In the genomic region with DNA sequence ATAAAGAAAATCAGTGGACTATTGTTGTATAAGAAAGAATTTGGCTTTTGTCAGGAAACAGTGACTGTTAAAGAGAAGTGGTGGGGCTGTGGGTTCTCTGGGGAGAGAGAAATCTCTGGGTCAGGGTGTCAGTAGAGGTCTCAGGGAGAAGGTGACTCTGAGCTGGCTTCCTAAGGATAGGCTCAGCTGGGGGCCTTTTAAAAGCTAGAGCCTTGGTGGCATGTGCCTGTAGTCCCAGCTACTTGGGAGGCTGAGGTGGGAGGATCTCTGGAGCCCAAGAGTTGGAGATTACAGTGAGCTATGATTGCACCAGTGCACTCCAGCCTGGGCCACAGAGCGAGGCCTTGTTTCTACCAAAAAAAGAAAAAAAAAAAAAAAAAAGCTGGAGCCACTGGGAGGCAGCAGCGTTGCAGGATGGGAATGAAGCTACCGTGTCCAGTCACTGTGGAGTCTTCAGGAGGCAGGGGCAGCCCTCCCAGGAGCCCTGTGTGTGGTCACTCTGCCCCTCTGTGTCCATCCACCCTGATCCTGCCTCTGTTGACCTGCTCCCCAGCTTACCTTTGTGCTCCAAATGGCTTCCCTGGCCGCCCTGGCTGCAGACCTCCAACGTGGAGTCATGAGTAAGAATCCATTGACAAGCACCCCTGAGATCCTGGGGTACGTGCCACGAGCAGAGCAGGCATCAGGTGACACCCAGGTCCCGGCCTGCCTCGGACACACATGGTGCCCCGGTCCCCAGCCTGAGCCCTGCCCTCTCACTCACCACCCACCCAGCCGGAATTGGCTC, we compare ENCODE assay signal across 9 cellular contexts. TPM values are rescaled to one million over a fixed set of nuclear protein-coding genes. Genes with fewer than 3 reads are reported as not detected.
DNase-seq lines count a peak whose midpoint lies in the region; ATAC-seq and TF ChIP-seq lines count a peak whose summit lies in the region.
"Had no signal": no experiment of that assay in that cellular context is flagged by ENCODE, and none has a peak within 500 bp of the region (broad histone marks: within the 10 kb centered on the region; RNA-seq: fewer than 3 reads in every experiment).

No MANE protein-coding gene starts in this region.

- H3K9me3 ChIP-seq in PC-3 (ENCODE audit: low read length) = no peaks in the 10 kb centered on the region
- H3K9me3 ChIP-seq in Peyer's patch = no peaks in the 10 kb centered on the region

- intact Hi-C loops in PC-3 (cut with micrococcal nuclease) = no loop called here

- H3K27me3 Mint-ChIP-seq in natural killer cell treated with Interleukin-12 subunit alpha and Interleukin-12 subunit beta and Interleukin-15 and Interleukin-18, amount 100 ng/mL, for 72 hours = no peaks in the 10 kb centered on the region
- H3K27me3 Mint-ChIP-seq: effector memory CD8-positive, alpha-beta T cell had no signal

- TF ChIP-seq CTCF in PC-3 (conservative IDR thresholded peaks at IDR 0.05; ENCODE audit: low read depth, low read length) (peak; percentile 23; the same call in 1 of the 2 replicates), Peyer's patch (IDR thresholded peaks at IDR 0.05) (no peak)

- POLR2A ChIA-PET in PC-3 (lab: Charles Lee; ENCODE audit: unreplicated experiment) = interaction anchor here (0.6 kb wide), 1 partner anchor 16 kb away, joined by 10 read pairs; no protein-coding TSS in a partner anchor

- no peak overlapping the region for H3K4me3 Mint-ChIP-seq in natural killer cell treated with Interleukin-12 subunit alpha and Interleukin-12 subunit beta and Interleukin-15 and Interleukin-18, amount 100 ng/mL, for 72 hours
- H3K4me3 Mint-ChIP-seq: effector memory CD8-positive, alpha-beta T cell had no signal

- H3K36me3 ChIP-seq in PC-3 (ENCODE audit: low read depth, low read length) (no peaks in the 10 kb centered on the region), Peyer's patch (no peaks in the 10 kb centered on the region)

- no peaks in the 10 kb centered on the region for H3K9me2 ChIP-seq in PC-3 (replicated peaks; ENCODE audit: low read length)

- no TSS peak for BruUV-seq in PC-3 (replicated peaks; lab: Mats Ljungman, UMichigan)

- H3K4me1 Mint-ChIP-seq in natural killer cell treated with Interleukin-12 subunit alpha and Interleukin-12 subunit beta and Interleukin-15 and Interleukin-18, amount 100 ng/mL, for 72 hours (ENCODE audit: low read depth in 2 of 2) = peaks cover 15 to 16% of the 10 kb centered on the region in 2 donors

- no peaks in the 10 kb centered on the region for H3K79me2 ChIP-seq in PC-3 (ENCODE audit: low read length)

- peak; percentile 21 for ATAC-seq in PC-3
- ATAC-seq in HG03460 (IDR thresholded peaks at IDR 0.05; ENCODE audit: unreplicated experiment) = no peak
- ATAC-seq in HG03139 (IDR thresholded peaks at IDR 0.05; ENCODE audit: unreplicated experiment) = no peak
- no peak for ATAC-seq in natural killer cell treated with Interleukin-12 subunit alpha and Interleukin-12 subunit beta and Interleukin-15 and Interleukin-18, amount 100 ng/mL, for 72 hours
- ATAC-seq: effector memory CD8-positive, alpha-beta T cell had no signal

- peak overlapping the region; percentile 71 for H3K27ac ChIP-seq in PC-3 (ENCODE audit: low read length)
- no peak overlapping the region for H3K27ac ChIP-seq in Peyer's patch

- H3K27me3 ChIP-seq in PC-3 (ENCODE audit: low read length) (no peaks in the 10 kb centered on the region), Peyer's patch (no peaks in the 10 kb centered on the region)

- DNase-seq in ELF-1 (ENCODE audit: low read depth, low spot score) = peak; percentile 53
- peak; percentile 11 for DNase-seq in PC-3
- DNase-seq in erythroblast (lab: John Stamatoyannopoulos, UW) = peak; percentile 17 to 19
- DNase-seq in pons (ENCODE audit: low spot score) = peak; percentile 36
- DNase-seq in Peyer's patch = no peak
- no peak for DNase-seq in natural killer cell treated with Interleukin-12 subunit alpha and Interleukin-12 subunit beta and Interleukin-15 and Interleukin-18, amount 100 ng/mL, for 72 hours (ENCODE audit: low spot score)
- DNase-seq: effector memory CD8-positive, alpha-beta T cell had no signal

- TF ChIP-seq POLR2A in erythroblast (IDR thresholded peaks at IDR 0.05; ENCODE audit: low read length) (no peak), Peyer's patch (IDR thresholded peaks at IDR 0.05) (no peak)

- H3K4me1 ChIP-seq in PC-3 (ENCODE audit: insufficient read depth, low read length) (peaks cover 15% of the 10 kb centered on the region), Peyer's patch (peaks cover 3 to 5% (median 5%) of the 10 kb centered on the region in 4 donors)

- H3K4me3 ChIP-seq in PC-3 (ENCODE audit: low read length) (no peak overlapping the region), Peyer's patch (no peak overlapping the region)

- no peaks in the 10 kb centered on the region for H4K20me1 ChIP-seq in PC-3 (ENCODE audit: low read length)

- no peaks in the 10 kb centered on the region for H3K9me3 Mint-ChIP-seq in natural killer cell treated with Interleukin-12 subunit alpha and Interleukin-12 subunit beta and Interleukin-15 and Interleukin-18, amount 100 ng/mL, for 72 hours
- H3K9me3 Mint-ChIP-seq: effector memory CD8-positive, alpha-beta T cell had no signal

- H3K9ac ChIP-seq in PC-3 (ENCODE audit: low read length) = 0 out of 2 replicates have a peak overlapping the region, but pooled peaks have one; percentile 28

- H2AFZ ChIP-seq in PC-3 (ENCODE audit: low read length) = peak overlapping the region; percentile 28; the same call in 1 of the 2 replicates

- no peaks in the 10 kb centered on the region for H3K36me3 Mint-ChIP-seq in natural killer cell treated with Interleukin-12 subunit alpha and Interleukin-12 subunit beta and Interleukin-15 and Interleukin-18, amount 100 ng/mL, for 72 hours

- H3K27ac Mint-ChIP-seq in natural killer cell treated with Interleukin-12 subunit alpha and Interleukin-12 subunit beta and Interleukin-15 and Interleukin-18, amount 100 ng/mL, for 72 hours = no peak overlapping the region
- H3K27ac Mint-ChIP-seq: effector memory CD8-positive, alpha-beta T cell had no signal

- no peaks in the 10 kb centered on the region for H3F3A ChIP-seq in PC-3 (ENCODE audit: low read length, unreplicated experiment)

- CTCF ChIA-PET in PC-3 (lab: Charles Lee) = interaction anchor here (0.6 kb wide), 1 partner anchor 186 kb away, joined by 3 read pairs; no protein-coding TSS in a partner anchor

- peak overlapping the region; percentile 37; the same call in 1 of the 2 replicates for H3K4me2 ChIP-seq in PC-3 (ENCODE audit: low read length)

RNA-seq across cellular contexts. Expression of a gene that starts 5.4 kb away (rescaled TPM):
- total RNA-seq in PC-3 (2014; rRNA removed) (884 and 957 TPM in 2 replicates), Peyer's patch (100 to 1,000 TPM in 3 of 4 donors, 10 to 100 TPM in 1; 97.9 to 206 (median 151) TPM)
- total RNA-seq in natural killer cell treated with Interleukin-12 subunit alpha and Interleukin-12 subunit beta and Interleukin-15 and Interleukin-18, amount 100 ng/mL, for 72 hours = 100 to 1,000 TPM; 495 to 579 TPM

RNA-seq across cellular contexts. Expression of a gene that starts 31.1 kb away (rescaled TPM):
- total RNA-seq in PC-3 (2014; rRNA removed) (8.0 and 9.4 TPM in 2 replicates), Peyer's patch (10 to 100 TPM in 3 of 4 donors, 1 to 10 TPM in 1; 8.3 to 16.0 (median 14.8) TPM)
- total RNA-seq in natural killer cell treated with Interleukin-12 subunit alpha and Interleukin-12 subunit beta and Interleukin-15 and Interleukin-18, amount 100 ng/mL, for 72 hours = 10 to 100 TPM in 1 of 2 donors, 1 to 10 TPM in 1; 6.8 to 12.5 TPM

RNA-seq across cellular contexts. Expression of a gene that starts 50.0 kb away (rescaled TPM):
- not detected in 2 replicates for total RNA-seq in PC-3 (2014; rRNA removed)
- 10 to 100 TPM in 1 of 4 donors, 1 to 10 TPM in 3; 1.1 to 17.3 (median 3.4) TPM for total RNA-seq in Peyer's patch
- total RNA-seq in natural killer cell treated with Interleukin-12 subunit alpha and Interleukin-12 subunit beta and Interleukin-15 and Interleukin-18, amount 100 ng/mL, for 72 hours = 10 to 100 TPM in 1 of 2 donors, 1 to 10 TPM in 1; 4.7 to 14.3 TPM

Comparison
In these comparisons a context has a peak if more than half of its experiments do, and no peak if none do; other contexts are left out.
1. DNase-seq: peak in ELF-1 (single experiment), PC-3 (single experiment), erythroblast (2 of 2) and pons (single experiment); none in Peyer's patch (0 of 3) and natural killer cell treated with Interleukin-12 subunit alpha and Interleukin-12 subunit beta and Interleukin-15 and Interleukin-18, amount 100 ng/mL, for 72 hours (single experiment).